Comparison of ENCODE assay signal across 8 cellular contexts in genomic region chr7:55065079-55065478, GRCh38. TPM values are rescaled to one million over a fixed set of nuclear protein-coding genes. Genes with fewer than 3 reads are reported as not detected.
A peak's percentile ranks its signal among the peaks of the same experiment; 100 is the strongest.
DNase-seq lines count a peak whose midpoint lies in the region; ATAC-seq and TF ChIP-seq lines count a peak whose summit lies in the region.

No MANE protein-coding gene starts in this region.

- H3K4me1 Mint-ChIP-seq in activated naive CD8-positive, alpha-beta T cell treated with anti-CD3 and anti-CD28 coated beads for 36 hours = no peaks in the 10 kb centered on the region

- H3K27ac ChIP-seq in left lung = peak overlapping the region; percentile 65 to 84

- H3K27ac Mint-ChIP-seq in activated naive CD8-positive, alpha-beta T cell treated with anti-CD3 and anti-CD28 coated beads for 36 hours = no peak overlapping the region

- H3K4me1 ChIP-seq in left lung = peaks cover 18 to 20% of the 10 kb centered on the region in 2 donors

- H3K9me3 Mint-ChIP-seq in activated naive CD8-positive, alpha-beta T cell treated with anti-CD3 and anti-CD28 coated beads for 36 hours = no peaks in the 10 kb centered on the region

- H3K9me3 ChIP-seq in left lung = no peaks in the 10 kb centered on the region

- intact Hi-C loops in left lung (cut with DNase I) = no loop called here

- peaks cover 11% of the 10 kb centered on the region for H3K27me3 Mint-ChIP-seq in activated naive CD8-positive, alpha-beta T cell treated with anti-CD3 and anti-CD28 coated beads for 36 hours

- no peak for TF ChIP-seq CTCF in left lung (IDR thresholded peaks at IDR 0.05)

- H3K27me3 ChIP-seq in left lung = no peaks in the 10 kb centered on the region

- no peak overlapping the region for H3K4me3 ChIP-seq in left lung

- no peaks in the 10 kb centered on the region for H3K36me3 ChIP-seq in left lung

- ATAC-seq in HG02981 (IDR thresholded peaks at IDR 0.05; ENCODE audit: unreplicated experiment) (peak; percentile 40), left lung (peak; percentile 70), HG02938 (IDR thresholded peaks at IDR 0.05; ENCODE audit: unreplicated experiment) (no peak)

- peak; percentile 98 for DNase-seq in EL
- DNase-seq in amniotic epithelial cell (ENCODE audit: low read depth) = peak; percentile 98
- no peak for DNase-seq in left lung
- DNase-seq in NCI-H2081 treated with DMSO at 0.1 percent for 48 hours (lab: John Stamatoyannopoulos, UW) = no peak
- DNase-seq in DMS79 (lab: John Stamatoyannopoulos, UW) = no peak
- DNase-seq in activated naive CD8-positive, alpha-beta T cell treated with anti-CD3 and anti-CD28 coated beads for 36 hours = no peak

- no peak overlapping the region for H3K4me3 Mint-ChIP-seq in activated naive CD8-positive, alpha-beta T cell treated with anti-CD3 and anti-CD28 coated beads for 36 hours

- no peaks in the 10 kb centered on the region for H3K36me3 Mint-ChIP-seq in activated naive CD8-positive, alpha-beta T cell treated with anti-CD3 and anti-CD28 coated beads for 36 hours

RNA-seq across cellular contexts. Expression of gene EGFR, which starts 46.3 kb away (rescaled TPM):
- total RNA-seq in left lung = 10 to 100 TPM; 76.5 to 79.3 TPM
- total RNA-seq in activated naive CD8-positive, alpha-beta T cell treated with anti-CD3 and anti-CD28 coated beads for 36 hours = not detected

Comparison
In these comparisons a context has a peak if more than half of its experiments do, and no peak if none do; other contexts are left out.
1. DNase-seq: peak in EL (single experiment) and amniotic epithelial cell (single experiment); none in left lung (0 of 2), NCI-H2081 treated with DMSO at 0.1 percent for 48 hours (single experiment), DMS79 (single experiment) and activated naive CD8-positive, alpha-beta T cell treated with anti-CD3 and anti-CD28 coated beads for 36 hours (single experiment).
2. RNA of gene EGFR, which starts 46.3 kb away (total RNA-seq): 76.5 to 79.3 TPM in left lung; not detected in activated naive CD8-positive, alpha-beta T cell treated with anti-CD3 and anti-CD28 coated beads for 36 hours; every median in the first group is over 10 times any median in the second.